ENCODE assay signal across 25 cellular contexts in genomic region chr6:140124498-140124897, GRCh38.
"Had no signal": no experiment of that assay in that cellular context is flagged by ENCODE, and none has a peak within 500 bp of the region (broad histone marks: within the 10 kb centered on the region; RNA-seq: fewer than 3 reads in every experiment).

No MANE protein-coding gene starts in this region.

- H3K4me3 ChIP-seq: ascending aorta, sigmoid colon had no signal

- H3K4me3 Mint-ChIP-seq: activated T-cell treated with anti-CD3 and anti-CD28 coated beads, Interleukin-2, amount 50 U/mL, for 24 hours; activated T-helper 17 cell treated with anti-CD3 and anti-CD28 coated beads, Interleukin-2, amount 50 U/mL, for 72 hours; immature natural killer cell; naive B cell; neural crest cell; WTC11 had no signal

- ATAC-seq: activated naive CD4-positive, alpha-beta T cell treated with anti-CD3 and anti-CD28 coated beads, Interleukin-2, amount 50 U/mL, for 72 hours; activated T-helper 17 cell treated with anti-CD3 and anti-CD28 coated beads, Interleukin-2, amount 50 U/mL, for 72 hours; foreskin keratinocyte; WTC11 had no signal

- H3K27me3 Mint-ChIP-seq: naive B cell had no signal

- H3K27ac Mint-ChIP-seq: activated naive CD4-positive, alpha-beta T cell treated with anti-CD3 and anti-CD28 coated beads, Interleukin-2, amount 50 U/mL, for 72 hours; activated T-cell treated with anti-CD3 and anti-CD28 coated beads, Interleukin-2, amount 50 U/mL, for 24 hours; activated T-helper 17 cell treated with anti-CD3 and anti-CD28 coated beads, Interleukin-2, amount 50 U/mL, for 72 hours; immature natural killer cell; WTC11 had no signal

- H3K27ac ChIP-seq: ascending aorta, brain microvascular endothelial cell, foreskin keratinocyte, sigmoid colon had no signal

- H3K4me1 ChIP-seq: ascending aorta, foreskin keratinocyte, sigmoid colon had no signal

- H3K27me3 ChIP-seq: ascending aorta, brain microvascular endothelial cell, foreskin keratinocyte, sigmoid colon had no signal

- H3K4me1 Mint-ChIP-seq: activated T-helper 17 cell treated with anti-CD3 and anti-CD28 coated beads, Interleukin-2, amount 50 U/mL, for 72 hours; immature natural killer cell; naive B cell; neural crest cell; WTC11 had no signal

- H3K36me3 ChIP-seq: ascending aorta, brain microvascular endothelial cell, sigmoid colon had no signal

- DNase-seq: activated CD8-positive, alpha-beta memory T cell treated with anti-CD3 and anti-CD28 coated beads for 24 hours; activated CD8-positive, alpha-beta memory T cell treated with anti-CD3 and anti-CD28 coated beads, Interleukin-2, amount 50 U/mL, for 4 hours; activated T-cell treated with anti-CD3 and anti-CD28 coated beads, Interleukin-2, amount 50 U/mL, for 24 hours; brain microvascular endothelial cell; caudate nucleus; dermis blood vessel endothelial cell; effector CD8-positive, alpha-beta T cell; erythroblast; foreskin keratinocyte; immature natural killer cell; kidney glomerular epithelial cell; mesenchymal stem cell; naive B cell; occipital lobe; posterior cingulate gyrus; sigmoid colon; stimulated activated CD4-positive, alpha-beta T cell treated with anti-CD3 and anti-CD28 coated beads, Interleukin-4, amount 100 ng/mL, for 1 hour; stimulated activated naive CD4-positive, alpha-beta T cell treated with Interleukin-2 at 50 U/mL for 16 hours; T-helper 1 cell; T-helper 9 cell had no signal
